In the genomic region with DNA sequence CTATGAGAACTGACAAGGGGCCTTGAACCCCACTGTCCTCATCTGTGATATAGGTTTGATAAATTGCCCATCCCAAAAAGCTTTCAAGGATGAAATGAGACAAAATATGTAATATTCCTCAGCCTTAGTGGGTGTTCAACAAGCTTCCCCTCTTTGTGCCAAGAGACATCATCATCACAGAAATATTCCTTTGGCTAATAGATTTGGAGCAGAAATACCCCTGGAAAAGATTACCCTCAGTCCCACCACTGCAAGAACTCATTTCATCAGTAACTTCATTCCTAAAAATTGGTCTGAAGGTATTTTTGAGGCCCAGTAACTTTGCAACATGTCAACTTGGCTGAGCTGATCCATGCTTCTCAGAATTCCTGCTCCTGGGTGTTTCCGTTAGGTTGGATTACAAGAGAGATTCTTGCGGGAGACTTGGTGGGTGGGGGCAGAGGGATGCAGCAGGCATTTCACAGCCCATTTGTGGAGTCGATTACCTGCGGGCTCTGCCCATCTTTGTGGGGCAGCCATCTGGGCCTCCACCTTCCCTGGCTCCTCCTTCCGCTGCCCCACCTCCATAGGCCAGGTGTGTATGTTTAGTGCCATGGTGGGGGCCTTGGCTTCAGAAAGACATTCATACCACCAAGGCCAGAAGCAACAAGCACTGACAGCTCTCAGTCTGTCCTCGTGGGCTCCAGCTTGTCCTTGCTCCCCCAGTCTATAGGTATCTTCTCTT, we compare ENCODE assay signal across 26 cellular contexts.
DNase-seq lines count a peak whose midpoint lies in the region; ATAC-seq and TF ChIP-seq lines count a peak whose summit lies in the region.
"Had no signal": no experiment of that assay in that cellular context is flagged by ENCODE, and none has a peak within 500 bp of the region (broad histone marks: within the 10 kb centered on the region; RNA-seq: fewer than 3 reads in every experiment).

No MANE protein-coding gene starts in this region.

- peaks cover 57% of the 10 kb centered on the region for H3K27me3 Mint-ChIP-seq in H9 (ENCODE audit: low read depth)
- H3K27me3 Mint-ChIP-seq in type B pancreatic cell, result peaks cover 9% of the 10 kb centered on the region
- H3K27me3 Mint-ChIP-seq: CD8-positive, alpha-beta memory T cell had no signal

- ATAC-seq in gastroesophageal sphincter, result peak; percentile 66
- ATAC-seq: K562, Panc1 had no signal

- H2AFZ ChIP-seq in H9 (ENCODE audit: low read length), result no peak overlapping the region
- H2AFZ ChIP-seq: GM23248 had no signal

- H3K18ac ChIP-seq in H9 (ENCODE audit: insufficient read length, low read depth, low read length), result no peak overlapping the region

- no peak overlapping the region for H3K4me2 ChIP-seq in H9 (ENCODE audit: insufficient read depth, insufficient read length, low read length)

- H3K23me2 ChIP-seq in H9 (ENCODE audit: insufficient read length, low read depth, low read length, poor library complexity, severe bottlenecking), result no peaks in the 10 kb centered on the region

- no peak overlapping the region for H4K91ac ChIP-seq in H9 (ENCODE audit: insufficient read length, low read depth, low read length)

- H3K9me3 ChIP-seq in H9 (ENCODE audit: control insufficient read depth, low read depth, low read length) (no peaks in the 10 kb centered on the region), gastroesophageal sphincter (no peaks in the 10 kb centered on the region)
- H3K9me3 ChIP-seq: BE2C, HAP-1 had no signal

- no peak overlapping the region for H3T11ph ChIP-seq in H9 (ENCODE audit: low read length)

- H2AK5ac ChIP-seq in H9 (ENCODE audit: insufficient read length, low read length), result no peak overlapping the region

- no peak overlapping the region for H3K4me3 ChIP-seq in gastroesophageal sphincter
- H3K4me3 ChIP-seq: GM23248, HAP-1, K562 had no signal

- H3K4me1 ChIP-seq in H9 (ENCODE audit: insufficient read depth, low read length) (peaks cover 11% of the 10 kb centered on the region; the same call in 1 of the 2 replicates), gastroesophageal sphincter (no peaks in the 10 kb centered on the region)
- H3K4me1 ChIP-seq: BE2C, HAP-1 had no signal

- TF ChIP-seq POLR2A in gastroesophageal sphincter (IDR thresholded peaks at IDR 0.05), result no peak

- H3K23ac ChIP-seq in H9 (ENCODE audit: insufficient read length, low read depth, low read length), result no peak overlapping the region

- H3K27me3 ChIP-seq in H9 (ENCODE audit: insufficient read depth, low read length) (no peaks in the 10 kb centered on the region), gastroesophageal sphincter (no peaks in the 10 kb centered on the region)
- H3K27me3 ChIP-seq: BE2C had no signal

- DNase-seq in AG20443 (ENCODE audit: low spot score) (peak; percentile 5), H9 (peak; percentile 22), type B pancreatic cell (ENCODE audit: extremely low spot score, unreplicated experiment) (peak; percentile 27), hepatic stellate cell (ENCODE audit: low spot score) (no peak), midbrain (lab: John Stamatoyannopoulos, UW) (no peak)
- no peak for DNase-seq in activated effector memory CD4-positive, alpha-beta T cell treated with anti-CD3 and anti-CD28 coated beads, Interleukin-2, amount 50 U/mL, for 16 hours
- DNase-seq: BE2C; CD8-positive, alpha-beta memory T cell; HFFc6; Kasumi-1; NCI-H1092 treated with DMSO at 0.1 percent for 48 hours; NCI-H1436; NCI-H187; NCI-H2081 treated with DMSO at 0.1 percent for 48 hours; NCI-H2171; NCI-H226; NCI-H510A; NCI-H69; SHP77 had no signal

- H3K14ac ChIP-seq in H9 (ENCODE audit: insufficient read depth, low read length), result no peak overlapping the region

- H3K9ac ChIP-seq in H9 (ENCODE audit: extremely low read depth, insufficient read length, low read length), result no peak overlapping the region
- H3K9ac ChIP-seq: GM23248 had no signal

- H2BK12ac ChIP-seq in H9 (ENCODE audit: insufficient read length, low read depth, low read length), result no peak overlapping the region

- no peak for TF ChIP-seq CTCF in H9 (conservative IDR thresholded peaks at IDR 0.05)
- TF ChIP-seq CTCF in gastroesophageal sphincter (IDR thresholded peaks at IDR 0.05), result no peak
- TF ChIP-seq CTCF in type B pancreatic cell (conservative IDR thresholded peaks at IDR 0.05), result no peak

- no peak for TF ChIP-seq EP300 in gastroesophageal sphincter (IDR thresholded peaks at IDR 0.05)

- H2BK120ac ChIP-seq in H9 (ENCODE audit: low read depth, low read length, poor library complexity, severe bottlenecking), result no peak overlapping the region

- no peak overlapping the region for H2BK20ac ChIP-seq in H9 (ENCODE audit: low read depth, low read length, poor library complexity, severe bottlenecking)

- no peaks in the 10 kb centered on the region for H3K36me3 ChIP-seq in gastroesophageal sphincter
- H3K36me3 ChIP-seq: BE2C, HAP-1 had no signal

- no CpG with 5 or more reads among the region's 6 CpGs for WGBS in H9 (ENCODE audit: extremely low coverage, insufficient read length, low lambda C conversion rate)
- WGBS in gastroesophageal sphincter (ENCODE audit: low coverage in 1 of 2), 2 donors, result 59% methylated on average over 5 of the region's 6 CpGs; no CpG with 5 or more reads in 1 of the 2 donors

- no peak overlapping the region for H3K4me3 Mint-ChIP-seq in H9
- H3K4me3 Mint-ChIP-seq in type B pancreatic cell, result no peak overlapping the region
- H3K4me3 Mint-ChIP-seq: CD14-positive monocyte; CD8-positive, alpha-beta memory T cell; HFFc6 had no signal

- no peaks in the 10 kb centered on the region; a peak in 3 of 5 replicates for H3K9me3 Mint-ChIP-seq in H9
- no peaks in the 10 kb centered on the region for H3K9me3 Mint-ChIP-seq in type B pancreatic cell
- H3K9me3 Mint-ChIP-seq: CD8-positive, alpha-beta memory T cell; HFFc6 had no signal

- H3K27ac ChIP-seq in H9 (ENCODE audit: insufficient read length, low read depth, low read length), result no peak overlapping the region
- H3K27ac ChIP-seq in gastroesophageal sphincter, result peak overlapping the region in 1 of 4 donors; percentile 57
- H3K27ac ChIP-seq: GM23248, RWPE1 had no signal

- no peaks in the 10 kb centered on the region for H3K36me3 Mint-ChIP-seq in H9 (ENCODE audit: insufficient read depth in 1 of 3, low read depth in 3 of 3)
- H3K36me3 Mint-ChIP-seq in type B pancreatic cell, result no peaks in the 10 kb centered on the region
- H3K36me3 Mint-ChIP-seq: CD14-positive monocyte; CD8-positive, alpha-beta memory T cell had no signal

- H3K27ac Mint-ChIP-seq in H9 (no peak overlapping the region), type B pancreatic cell (no peak overlapping the region)
- H3K27ac Mint-ChIP-seq: CD14-positive monocyte; CD8-positive, alpha-beta memory T cell; HFFc6 had no signal

- no peak overlapping the region for H3K56ac ChIP-seq in H9 (ENCODE audit: insufficient read length, low read depth, low read length)

- H3K79me2 ChIP-seq in H9 (ENCODE audit: insufficient read depth, low read length), result no peaks in the 10 kb centered on the region

- no peak overlapping the region for H2BK15ac ChIP-seq in H9 (ENCODE audit: low read depth, low read length)

- no peak overlapping the region for H3K4ac ChIP-seq in H9 (ENCODE audit: low read depth, low read length)

- no peak overlapping the region for H4K5ac ChIP-seq in H9 (ENCODE audit: insufficient read length, low read depth, low read length)

- H4K8ac ChIP-seq in H9 (replicated peaks; ENCODE audit: insufficient read length, low read depth, low read length), result no peak overlapping the region

- H3K4me1 Mint-ChIP-seq in H9 (peaks cover 15 to 16% of the 10 kb centered on the region in 2 experiments), type B pancreatic cell (ENCODE audit: unreplicated experiment) (no peaks in the 10 kb centered on the region)
- H3K4me1 Mint-ChIP-seq: CD14-positive monocyte; CD8-positive, alpha-beta memory T cell had no signal

- no peaks in the 10 kb centered on the region for H3K79me1 ChIP-seq in H9 (ENCODE audit: insufficient read depth, low read depth, low read length, poor library complexity, severe bottlenecking)

- H4K20me1 ChIP-seq in H9 (ENCODE audit: control insufficient read depth, insufficient read depth, insufficient read length), result no peaks in the 10 kb centered on the region

- H2BK5ac ChIP-seq in H9 (ENCODE audit: insufficient read length, low read length), result no peak overlapping the region

Comparison
In these comparisons a context has a peak if more than half of its experiments do, and no peak if none do; other contexts are left out.
1. DNase-seq: peak in AG20443 (single experiment), H9 (single experiment) and type B pancreatic cell (single experiment); none in hepatic stellate cell (single experiment), activated effector memory CD4-positive, alpha-beta T cell treated with anti-CD3 and anti-CD28 coated beads, Interleukin-2, amount 50 U/mL, for 16 hours (single experiment) and midbrain (single experiment).